Comparison of ENCODE assay signal across 17 cellular contexts in genomic region chr13:78787189-78787588, GRCh38.
DNase-seq lines count a peak whose midpoint lies in the region; ATAC-seq, FAIRE-seq and TF ChIP-seq lines count a peak whose summit lies in the region.
"Had no signal": no experiment of that assay in that cellular context is flagged by ENCODE, and none has a peak within 500 bp of the region (broad histone marks: within the 10 kb centered on the region; RNA-seq: fewer than 3 reads in every experiment).

No MANE protein-coding gene starts in this region.

- TF ChIP-seq EP300 in K562 (IDR thresholded peaks at IDR 0.05; ENCODE audit: low read length) = no peak

- CTCF ChIA-PET in K562 (lab: Yijun Ruan, JAX; ENCODE audit: low intra/inter-chr PET ratio) = no interaction called here

- H4K20me1 ChIP-seq in K562 (replicated peaks; ENCODE audit: control insufficient read depth, insufficient read depth, low read length) = no peaks in the 10 kb centered on the region
- H4K20me1 ChIP-seq: BLaER1 treated with 17β-estradiol and CSF1 and Interleukin-3, amounts not matched to agents 10 nM and 100 nM had no signal

- H3K27ac Mint-ChIP-seq in stimulated activated naive B cell treated with anti-CD40 and anti-IgM and Interleukin-4, amounts not matched to agents 10 μg/mL and 1 μg/mL and 100 μg/mL, for 72 hours = peak overlapping the region; percentile 66
- H3K27ac Mint-ChIP-seq: stimulated activated naive CD8-positive, alpha-beta T cell treated with anti-CD3 and anti-CD28 coated beads, Interleukin-15, Interleukin-2, amounts not matched to agents 100 ng/mL and 50 ng/mL, for 24 hours had no signal

- H3K9ac ChIP-seq in K562 (ENCODE audit: insufficient read depth in 1 of 2, low read depth in 2 of 2, low read length in 2 of 2) = no peak overlapping the region
- H3K9ac ChIP-seq: BLaER1 treated with 17β-estradiol and CSF1 and Interleukin-3, amounts not matched to agents 10 nM and 100 nM had no signal

- H3K27me3 ChIP-seq in K562 (ENCODE audit: control insufficient read depth in 2 of 2, insufficient read depth in 2 of 2, low read length in 2 of 2) (no peaks in the 10 kb centered on the region), thyroid gland (no peaks in the 10 kb centered on the region)
- H3K27me3 ChIP-seq: BLaER1 treated with 17β-estradiol and CSF1 and Interleukin-3, amounts not matched to agents 10 nM and 100 nM had no signal

- DNase-seq in Right ventricle myocardium inferior (ENCODE audit: missing footprints) (peak; percentile 50), Right ventricle myocardium superior (no peak), NOMO-1 treated with dmso at 0.1 percent for 144 hours (lab: John Stamatoyannopoulos, UW; ENCODE audit: unreplicated experiment) (peak; percentile 9), K562 (ENCODE audit: extremely low read depth in 1 of 4, low spot score in 3 of 4) (peak in 1 of 4 experiments; percentile 3), thyroid gland (no peak), NCI-H187 treated with DMSO at 0.1 percent for 48 hours (lab: John Stamatoyannopoulos, UW) (no peak), OCI-M2 (lab: John Stamatoyannopoulos, UW; ENCODE audit: unreplicated experiment) (no peak)
- DNase-seq in stimulated activated naive B cell treated with anti-CD40 and anti-IgM and Interleukin-4, amounts not matched to agents 10 μg/mL and 1 μg/mL and 100 μg/mL, for 72 hours = no peak
- DNase-seq: activated effector memory CD4-positive, alpha-beta T cell treated with anti-CD3 and anti-CD28 coated beads, Interleukin-2, amount 50 U/mL, for 16 hours; amniotic stem cell; DMS53; kidney glomerular epithelial cell; SIG-M5; stimulated activated CD4-positive, alpha-beta T cell treated with anti-CD3 and anti-CD28 coated beads, Interleukin-15, amount 100 ng/mL, for 24 hours had no signal

- TF ChIP-seq CTCF in K562 (IDR thresholded peaks at IDR 0.05 in 2 of 3, conservative IDR thresholded peaks at IDR 0.05 in 1 of 3; ENCODE audit: insufficient read depth in 2 of 3, low read depth in 1 of 3, low read length in 3 of 3) = no peak
- no peak for TF ChIP-seq CTCF in thyroid gland (IDR thresholded peaks at IDR 0.05)

- H3K4me1 ChIP-seq in K562 (replicated peaks in 1 of 2; ENCODE audit: control insufficient read depth in 2 of 2, insufficient read depth in 2 of 2, low read length in 2 of 2) (no peaks in the 10 kb centered on the region), thyroid gland (no peaks in the 10 kb centered on the region)
- H3K4me1 ChIP-seq: BLaER1 treated with 17β-estradiol and CSF1 and Interleukin-3, amounts not matched to agents 10 nM and 100 nM had no signal

- POLR2A ChIA-PET in K562 (lab: Yijun Ruan, JAX) = no interaction called here

- H3K36me3 ChIP-seq in K562 (ENCODE audit: control insufficient read depth, insufficient read depth, low read length) = no peaks in the 10 kb centered on the region
- H3K36me3 ChIP-seq in thyroid gland = no peaks in the 10 kb centered on the region
- H3K36me3 ChIP-seq: BLaER1 treated with 17β-estradiol and CSF1 and Interleukin-3, amounts not matched to agents 10 nM and 100 nM had no signal

- in situ Hi-C loops in K562 (cut with MboI) = no loop called here

- H3K4me3 Mint-ChIP-seq in stimulated activated naive B cell treated with anti-CD40 and anti-IgM and Interleukin-4, amounts not matched to agents 10 μg/mL and 1 μg/mL and 100 μg/mL, for 72 hours = no peak overlapping the region
- H3K4me3 Mint-ChIP-seq: stimulated activated naive CD8-positive, alpha-beta T cell treated with anti-CD3 and anti-CD28 coated beads, Interleukin-15, Interleukin-2, amounts not matched to agents 100 ng/mL and 50 ng/mL, for 24 hours had no signal

- no peak overlapping the region for H2AFZ ChIP-seq in K562 (ENCODE audit: low read depth, low read length)

- no peaks in the 10 kb centered on the region for H3K36me3 Mint-ChIP-seq in stimulated activated naive B cell treated with anti-CD40 and anti-IgM and Interleukin-4, amounts not matched to agents 10 μg/mL and 1 μg/mL and 100 μg/mL, for 72 hours

- H3K9me3 Mint-ChIP-seq in stimulated activated naive B cell treated with anti-CD40 and anti-IgM and Interleukin-4, amounts not matched to agents 10 μg/mL and 1 μg/mL and 100 μg/mL, for 72 hours = no peaks in the 10 kb centered on the region
- H3K9me3 Mint-ChIP-seq: stimulated activated naive CD8-positive, alpha-beta T cell treated with anti-CD3 and anti-CD28 coated beads, Interleukin-15, Interleukin-2, amounts not matched to agents 100 ng/mL and 50 ng/mL, for 24 hours had no signal

- H3K4me1 Mint-ChIP-seq in stimulated activated naive B cell treated with anti-CD40 and anti-IgM and Interleukin-4, amounts not matched to agents 10 μg/mL and 1 μg/mL and 100 μg/mL, for 72 hours = no peaks in the 10 kb centered on the region

- no TSS peak for BruUV-seq in K562 (replicated peaks; lab: Mats Ljungman, UMichigan)

- intact Hi-C loops in Right ventricle myocardium inferior (cut with DNase I) (no loop called here), Right ventricle myocardium superior (cut with DNase I) (no loop called here), K562 (cut with micrococcal nuclease) (no loop called here), thyroid gland (cut with DNase I) (no loop called here)

- 0% methylated on average over 7 of the region's 8 CpGs for WGBS in K562 (ENCODE audit: insufficient coverage, low coverage, missing lambda C conversion rate)
- 34 to 40% methylated on average over 8 of the region's 8 CpGs for WGBS in thyroid gland, 2 donors

- no peak overlapping the region for H3K4me2 ChIP-seq in K562 (ENCODE audit: insufficient read depth, low read length)
- H3K4me2 ChIP-seq: BLaER1 treated with 17β-estradiol and CSF1 and Interleukin-3, amounts not matched to agents 10 nM and 100 nM had no signal

- H3K27ac ChIP-seq in K562 (ENCODE audit: extremely low read depth, low read depth, low read length) = no peak overlapping the region
- no peak overlapping the region for H3K27ac ChIP-seq in thyroid gland
- H3K27ac ChIP-seq: BLaER1 treated with 17β-estradiol and CSF1 and Interleukin-3, amounts not matched to agents 10 nM and 100 nM had no signal

- FAIRE-seq in K562 (lab: Jason Lieb, UNC) = no peak
- FAIRE-seq: GM19239 had no signal

- H3K79me2 ChIP-seq in K562 (ENCODE audit: control insufficient read depth, insufficient read depth, low read length) = no peaks in the 10 kb centered on the region

- no peaks in the 10 kb centered on the region for H3K9me1 ChIP-seq in K562 (ENCODE audit: control insufficient read depth, insufficient read depth, low read length)

- H3K9me3 ChIP-seq in K562 (replicated peaks; ENCODE audit: control insufficient read depth, insufficient read depth, low read depth, low read length) = no peaks in the 10 kb centered on the region
- H3K9me3 ChIP-seq in thyroid gland = no peaks in the 10 kb centered on the region
- H3K9me3 ChIP-seq: BLaER1 treated with 17β-estradiol and CSF1 and Interleukin-3, amounts not matched to agents 10 nM and 100 nM had no signal

- H3K4me3 ChIP-seq in K562 (no peak overlapping the region), thyroid gland (replicated peaks in 1 of 3) (no peak overlapping the region)
- H3K4me3 ChIP-seq: BLaER1 treated with 17β-estradiol and CSF1 and Interleukin-3, amounts not matched to agents 10 nM and 100 nM had no signal

- H3K27me3 Mint-ChIP-seq in stimulated activated naive B cell treated with anti-CD40 and anti-IgM and Interleukin-4, amounts not matched to agents 10 μg/mL and 1 μg/mL and 100 μg/mL, for 72 hours = peaks cover 0 to 7% of the 10 kb centered on the region in 2 donors

- ATAC-seq in Right ventricle myocardium inferior (no peak), Right ventricle myocardium superior (ENCODE audit: poor library complexity) (no peak), K562 (peak; percentile 63; the same call in 2 of the 3 replicates)
- ATAC-seq in stimulated activated naive B cell treated with anti-CD40 and anti-IgM and Interleukin-4, amounts not matched to agents 10 μg/mL and 1 μg/mL and 100 μg/mL, for 72 hours (replicated peaks) = no peak

- no peak for TF ChIP-seq RAD21 in K562 (CRISPR knock-in tag; conservative IDR thresholded peaks at IDR 0.05 in 1 of 2, IDR thresholded peaks at IDR 0.05 in 1 of 2)

- no peak for TF ChIP-seq POLR2A in K562 (conservative IDR thresholded peaks at IDR 0.05)
- no peak for TF ChIP-seq POLR2A in thyroid gland (IDR thresholded peaks at IDR 0.05)

TF ChIP-seq in K562, 482 proteins besides CTCF, POLR2A, EP300 and RAD21 (continues in another document):
- TF ChIP-seq, protein P1, sequence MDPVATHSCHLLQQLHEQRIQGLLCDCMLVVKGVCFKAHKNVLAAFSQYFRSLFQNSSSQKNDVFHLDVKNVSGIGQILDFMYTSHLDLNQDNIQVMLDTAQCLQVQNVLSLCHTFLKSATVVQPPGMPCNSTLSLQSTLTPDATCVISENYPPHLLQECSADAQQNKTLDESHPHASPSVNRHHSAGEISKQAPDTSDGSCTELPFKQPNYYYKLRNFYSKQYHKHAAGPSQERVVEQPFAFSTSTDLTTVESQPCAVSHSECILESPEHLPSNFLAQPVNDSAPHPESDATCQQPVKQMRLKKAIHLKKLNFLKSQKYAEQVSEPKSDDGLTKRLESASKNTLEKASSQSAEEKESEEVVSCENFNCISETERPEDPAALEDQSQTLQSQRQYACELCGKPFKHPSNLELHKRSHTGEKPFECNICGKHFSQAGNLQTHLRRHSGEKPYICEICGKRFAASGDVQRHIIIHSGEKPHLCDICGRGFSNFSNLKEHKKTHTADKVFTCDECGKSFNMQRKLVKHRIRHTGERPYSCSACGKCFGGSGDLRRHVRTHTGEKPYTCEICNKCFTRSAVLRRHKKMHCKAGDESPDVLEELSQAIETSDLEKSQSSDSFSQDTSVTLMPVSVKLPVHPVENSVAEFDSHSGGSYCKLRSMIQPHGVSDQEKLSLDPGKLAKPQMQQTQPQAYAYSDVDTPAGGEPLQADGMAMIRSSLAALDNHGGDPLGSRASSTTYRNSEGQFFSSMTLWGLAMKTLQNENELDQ (CRISPR knock-in tag; IDR thresholded peaks at IDR 0.05; ENCODE audit: borderline replicate concordance) = no peak
- TF ChIP-seq ZNF551 (CRISPR knock-in tag; IDR thresholded peaks at IDR 0.05) (no peak), ZNF253 (CRISPR knock-in tag; conservative IDR thresholded peaks at IDR 0.05) (no peak), TRIM28 (IDR thresholded peaks at IDR 0.05) (no peak), ETV5 (CRISPR knock-in tag; IDR thresholded peaks at IDR 0.05; ENCODE audit: low read depth) (no peak), NFIC (IDR thresholded peaks at IDR 0.05) (no peak), YY1 (IDR thresholded peaks at IDR 0.05; ENCODE audit: borderline replicate concordance in 1 of 3, control insufficient read depth in 1 of 3, extremely low read depth in 1 of 3, insufficient read depth in 3 of 3, insufficient read length in 1 of 3, insufficient replicate concordance in 2 of 3, low read depth in 1 of 3, low read length in 2 of 3) (no peak), LCOR (CRISPR knock-in tag; IDR thresholded peaks at IDR 0.05) (no peak), HMG20A (CRISPR knock-in tag; conservative IDR thresholded peaks at IDR 0.05) (no peak), PRPF4 (IDR thresholded peaks at IDR 0.05; ENCODE audit: insufficient read depth, low read depth, low read length, poor library complexity, severe bottlenecking) (no peak), MED1 (CRISPR knock-in tag; IDR thresholded peaks at IDR 0.05; ENCODE audit: borderline replicate concordance) (no peak)

Comparison
In these comparisons a context has a peak if more than half of its experiments do, and no peak if none do; other contexts are left out.
1. DNase-seq: peak in Right ventricle myocardium inferior (single experiment) and NOMO-1 treated with dmso at 0.1 percent for 144 hours (single experiment); none in Right ventricle myocardium superior (single experiment), stimulated activated naive B cell treated with anti-CD40 and anti-IgM and Interleukin-4, amounts not matched to agents 10 μg/mL and 1 μg/mL and 100 μg/mL, for 72 hours (single experiment), thyroid gland (0 of 2), NCI-H187 treated with DMSO at 0.1 percent for 48 hours (single experiment) and OCI-M2 (single experiment).